13 cellular contexts compared by ENCODE assay signal in the genomic region with DNA sequence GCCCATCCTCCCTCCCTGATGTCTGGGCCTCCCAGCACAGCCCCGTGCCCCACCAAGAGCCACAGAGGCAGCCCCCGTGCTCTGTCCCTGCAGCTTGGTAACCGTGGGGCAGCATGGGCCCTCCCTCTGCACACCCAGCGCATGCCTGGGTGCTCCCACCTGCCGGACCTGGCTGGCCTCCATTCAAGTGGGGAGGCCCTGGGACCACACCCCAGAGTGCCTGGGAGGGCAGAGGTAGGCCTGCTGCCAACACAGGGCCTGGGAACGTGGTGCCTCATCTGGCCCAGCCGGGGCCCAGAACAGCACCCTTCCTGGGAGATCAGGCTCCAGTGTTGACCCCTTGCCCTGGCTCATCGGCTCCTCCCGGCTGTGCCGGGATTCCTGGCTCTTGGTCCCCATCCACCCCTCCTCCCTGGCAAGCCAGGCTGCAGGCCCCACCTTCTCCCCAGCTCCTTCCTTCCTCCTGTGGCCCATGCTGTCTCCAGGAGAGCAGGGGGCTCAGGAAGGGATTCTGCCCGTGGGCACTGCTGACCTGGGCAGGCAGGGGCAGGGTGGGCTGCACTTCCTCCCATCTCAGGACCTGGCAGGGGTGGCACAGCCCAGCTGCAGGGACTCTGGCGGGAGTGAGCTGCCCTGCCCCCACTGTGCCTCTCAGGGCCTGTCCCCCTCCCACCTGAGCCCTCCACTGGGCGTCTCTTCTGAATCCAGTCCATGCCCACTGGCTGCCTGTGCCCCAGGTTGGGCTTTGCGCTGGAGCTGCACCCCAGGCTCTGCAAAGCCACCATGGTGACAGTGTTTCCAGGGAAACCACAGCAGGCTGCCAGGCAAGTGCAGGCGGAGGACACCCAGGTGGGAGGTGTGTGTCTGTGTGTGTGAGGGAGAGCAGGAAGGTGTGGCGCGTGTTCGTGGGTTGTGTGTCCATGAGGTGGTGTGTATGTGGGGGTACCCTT. TPM values are rescaled to one million over a fixed set of nuclear protein-coding genes. Genes with fewer than 3 reads are reported as not detected.
DNase-seq lines count a peak whose midpoint lies in the region; ATAC-seq, FAIRE-seq and TF ChIP-seq lines count a peak whose summit lies in the region.
"Had no signal": no experiment of that assay in that cellular context is flagged by ENCODE, and none has a peak within 500 bp of the region (broad histone marks: within the 10 kb centered on the region; RNA-seq: fewer than 3 reads in every experiment).

No MANE protein-coding gene starts in this region.

- TF ChIP-seq CTCF in left lung (IDR thresholded peaks at IDR 0.05) (no peak), Calu3 (IDR thresholded peaks at IDR 0.05; ENCODE audit: unreplicated experiment) (no peak), lower leg skin (IDR thresholded peaks at IDR 0.05) (no peak)

- H3K36me3 Mint-ChIP-seq in Calu3 (ENCODE audit: insufficient read depth, unreplicated experiment): peaks cover 5% of the 10 kb centered on the region
- no peaks in the 10 kb centered on the region for H3K36me3 Mint-ChIP-seq in CD4-positive, alpha-beta memory T cell
- H3K36me3 Mint-ChIP-seq: CD14-positive monocyte had no signal

- POLR2A ChIA-PET in CD4-positive, alpha-beta memory T cell (lab: Charles Lee; ENCODE audit: partially characterized antibody): no interaction called here

- intact Hi-C loops in left lung (cut with DNase I) (no loop called here), Calu3 (cut with micrococcal nuclease; ENCODE audit: unreplicated experiment) (no loop called here), lower leg skin (cut with DNase I; ENCODE audit: low total_unique reads) (no loop called here)
- intact Hi-C loops in CD4-positive, alpha-beta memory T cell (cut with micrococcal nuclease): no loop called here

- H3K9me3 ChIP-seq in left lung: no peaks in the 10 kb centered on the region
- no peaks in the 10 kb centered on the region for H3K9me3 ChIP-seq in CD4-positive, alpha-beta memory T cell (ENCODE audit: control insufficient read depth in 1 of 2, low read length in 2 of 2)
- H3K9me3 ChIP-seq: SJCRH30 had no signal

- H3K36me3 ChIP-seq in left lung: no peaks in the 10 kb centered on the region
- H3K36me3 ChIP-seq in CD4-positive, alpha-beta memory T cell (ENCODE audit: insufficient read depth, low read length): no peaks in the 10 kb centered on the region
- H3K36me3 ChIP-seq: SJCRH30 had no signal

- no peak overlapping the region for H3K4me3 Mint-ChIP-seq in Calu3 (ENCODE audit: low read depth, unreplicated experiment)
- peak overlapping the region in 1 of 8 donors; percentile 21 for H3K4me3 Mint-ChIP-seq in CD4-positive, alpha-beta memory T cell
- H3K4me3 Mint-ChIP-seq: CD14-positive monocyte had no signal

- peaks cover 2 to 12% of the 10 kb centered on the region in 2 donors for H3K4me1 ChIP-seq in left lung
- H3K4me1 ChIP-seq in CD4-positive, alpha-beta memory T cell (ENCODE audit: insufficient read depth, low read length): peaks cover 5% of the 10 kb centered on the region
- H3K4me1 ChIP-seq: SJCRH30 had no signal

- no peaks in the 10 kb centered on the region for H3K9me3 Mint-ChIP-seq in Calu3 (ENCODE audit: low read depth, unreplicated experiment)
- H3K9me3 Mint-ChIP-seq in CD4-positive, alpha-beta memory T cell: no peaks in the 10 kb centered on the region
- H3K9me3 Mint-ChIP-seq: CD14-positive monocyte had no signal

- H3K27me3 ChIP-seq in left lung: no peaks in the 10 kb centered on the region
- no peaks in the 10 kb centered on the region for H3K27me3 ChIP-seq in CD4-positive, alpha-beta memory T cell (ENCODE audit: insufficient read depth, low read length)
- H3K27me3 ChIP-seq: SJCRH30 had no signal

- CTCF ChIA-PET in Calu3 (lab: Charles Lee): no interaction called here
- CTCF ChIA-PET in CD4-positive, alpha-beta memory T cell (lab: Charles Lee; ENCODE audit: partially characterized antibody): no interaction called here

- H3K4me1 Mint-ChIP-seq in Calu3 (ENCODE audit: low read depth, unreplicated experiment): peaks cover 10% of the 10 kb centered on the region
- H3K4me1 Mint-ChIP-seq in CD4-positive, alpha-beta memory T cell: peaks cover 8 to 10% (median 9%) of the 10 kb centered on the region in 4 donors

- H3K4me3 ChIP-seq in left lung (no peak overlapping the region), lower leg skin (ENCODE audit: low read depth, poor library complexity, severe bottlenecking) (no peak overlapping the region)
- H3K4me3 ChIP-seq in CD4-positive, alpha-beta memory T cell (ENCODE audit: low read length in 2 of 2): no peak overlapping the region
- H3K4me3 ChIP-seq: SJCRH30 had no signal

- no peaks in the 10 kb centered on the region for H3K27me3 Mint-ChIP-seq in Calu3 (ENCODE audit: unreplicated experiment)
- H3K27me3 Mint-ChIP-seq in CD4-positive, alpha-beta memory T cell: no peaks in the 10 kb centered on the region

- ATAC-seq in left lung: peak; percentile 29

- peak; percentile 20 for FAIRE-seq in GM12891 (lab: Jason Lieb, UNC)

- BruUV-seq in Calu3 (replicated peaks; lab: Mats Ljungman, UMichigan): no TSS peak

- H3K27ac ChIP-seq in left lung: no peak overlapping the region
- H3K27ac ChIP-seq in CD4-positive, alpha-beta memory T cell (ENCODE audit: low read depth, low read length): no peak overlapping the region
- H3K27ac ChIP-seq: SJCRH30 had no signal

- H3K27ac Mint-ChIP-seq in Calu3 (ENCODE audit: unreplicated experiment): no peak overlapping the region
- peak overlapping the region in 3 of 7 donors; percentile 5 to 65 (median 7) for H3K27ac Mint-ChIP-seq in CD4-positive, alpha-beta memory T cell

- 40 to 48% methylated on average over 17 of the region's 18 CpGs for WGBS in lower leg skin, 2 donors

- DNase-seq in Ammon's horn (ENCODE audit: low spot score): peak; percentile 71
- DNase-seq in GM12891 (ENCODE audit: insufficient read length, low spot score): no peak
- peak; percentile 47 for DNase-seq in NCI-H510A treated with DMSO at 0.1 percent for 48 hours (lab: John Stamatoyannopoulos, UW)
- DNase-seq in left lung: peak in 1 of 2 donors; percentile 55
- no peak for DNase-seq in Calu3
- DNase-seq in lower leg skin (ENCODE audit: low spot score in 2 of 2): no peak
- DNase-seq in RPMI8226: no peak
- no peak for DNase-seq in CD4-positive, alpha-beta memory T cell
- DNase-seq: activated CD4-positive, CD25-positive, alpha-beta regulatory T cell; central memory CD4-positive, alpha-beta T cell; NCI-H226; SJCRH30 had no signal

- no peak for TF ChIP-seq POLR2A in GM12891 (IDR thresholded peaks at IDR 0.05; ENCODE audit: low read depth, low read length)
- TF ChIP-seq POLR2A in lower leg skin (IDR thresholded peaks at IDR 0.05): no peak

TF ChIP-seq in GM12891, 5 proteins besides CTCF, POLR2A, EP300 and RAD21:
- TF ChIP-seq POU2F2 (IDR thresholded peaks at IDR 0.05; ENCODE audit: low read depth, low read length) (no peak), POLR2AphosphoS5 (IDR thresholded peaks at IDR 0.05; ENCODE audit: low read depth, low read length) (no peak), PAX5 (IDR thresholded peaks at IDR 0.05; ENCODE audit: insufficient read depth, low read length, severe bottlenecking) (no peak), TAF1 (IDR thresholded peaks at IDR 0.05; ENCODE audit: low read depth, low read length) (no peak), SPI1 (IDR thresholded peaks at IDR 0.05; ENCODE audit: low read depth, low read length) (no peak)
TF ChIP-seq in GM12891: peak in this region for 0.

RNA-seq across cellular contexts. Expression of a gene that starts 32.6 kb away (rescaled TPM):
- polyA plus RNA-seq in GM12891 (2012; ENCODE audit: low read depth, missing spikeins): 0.13 TPM
- total RNA-seq in left lung: 10 to 100 TPM; 21.4 to 23.2 TPM
- total RNA-seq in Calu3 (2022): 12.9 and 15.8 TPM in 2 replicates
- total RNA-seq in lower leg skin: 10 to 100 TPM; 28.3 to 33.1 (median 28.9) TPM
- 1 to 10 TPM; 9.4 to 9.9 TPM for total RNA-seq in CD4-positive, alpha-beta memory T cell
- 1 to 10 TPM in 1 of 2 donors, under 1 TPM in 1; 0.92 to 3.2 TPM for polyA plus RNA-seq in CD4-positive, alpha-beta memory T cell

Comparison
In these comparisons a context has a peak if more than half of its experiments do, and no peak if none do; other contexts are left out.
1. DNase-seq: peak in Ammon's horn (single experiment) and NCI-H510A treated with DMSO at 0.1 percent for 48 hours (single experiment); none in GM12891 (single experiment), Calu3 (single experiment), lower leg skin (0 of 2), RPMI8226 (single experiment) and CD4-positive, alpha-beta memory T cell (0 of 5).